ENCODE assay signal across 1 cellular context in the genomic region with DNA sequence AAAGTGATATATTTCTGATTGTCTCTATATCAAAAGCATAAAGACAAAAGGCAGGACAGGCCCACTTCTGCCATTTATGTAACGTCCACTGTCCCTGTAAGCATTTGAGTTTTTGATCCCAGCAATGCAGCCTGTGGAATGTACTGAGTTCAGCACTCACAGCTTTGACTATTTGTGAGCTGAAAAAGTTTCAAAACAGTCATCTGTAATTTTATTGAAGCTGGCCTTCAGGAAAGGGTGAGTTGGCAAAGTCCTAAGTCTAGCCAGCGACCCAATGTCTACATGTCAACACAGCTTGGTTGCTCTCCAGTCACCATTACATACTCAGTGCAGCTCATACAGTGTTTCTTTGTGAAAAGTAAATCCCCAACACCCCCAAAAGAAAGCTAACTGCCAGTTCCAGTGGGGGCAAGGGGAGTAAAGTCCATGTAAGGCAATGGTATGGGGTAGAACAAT.
TF ChIP-seq lines count a peak whose summit lies in the region.

No MANE protein-coding gene starts in this region.

TF ChIP-seq in HepG2, 621 proteins besides CTCF, POLR2A, EP300 and RAD21 (continued from another document):
- TF ChIP-seq AKNA (CRISPR knock-in tag; IDR thresholded peaks at IDR 0.05; ENCODE audit: borderline replicate concordance) (no peak), TBX2 (CRISPR knock-in tag; IDR thresholded peaks at IDR 0.05; ENCODE audit: borderline replicate concordance) (peak; percentile 65; the same call in 1 of the 2 replicates), MED1 (CRISPR knock-in tag; IDR thresholded peaks at IDR 0.05) (peak; percentile 62), GTF2F1 (IDR thresholded peaks at IDR 0.05; ENCODE audit: low read length) (no peak), ZSCAN12 (CRISPR knock-in tag; IDR thresholded peaks at IDR 0.05) (no peak)
- TF ChIP-seq, protein P1, sequence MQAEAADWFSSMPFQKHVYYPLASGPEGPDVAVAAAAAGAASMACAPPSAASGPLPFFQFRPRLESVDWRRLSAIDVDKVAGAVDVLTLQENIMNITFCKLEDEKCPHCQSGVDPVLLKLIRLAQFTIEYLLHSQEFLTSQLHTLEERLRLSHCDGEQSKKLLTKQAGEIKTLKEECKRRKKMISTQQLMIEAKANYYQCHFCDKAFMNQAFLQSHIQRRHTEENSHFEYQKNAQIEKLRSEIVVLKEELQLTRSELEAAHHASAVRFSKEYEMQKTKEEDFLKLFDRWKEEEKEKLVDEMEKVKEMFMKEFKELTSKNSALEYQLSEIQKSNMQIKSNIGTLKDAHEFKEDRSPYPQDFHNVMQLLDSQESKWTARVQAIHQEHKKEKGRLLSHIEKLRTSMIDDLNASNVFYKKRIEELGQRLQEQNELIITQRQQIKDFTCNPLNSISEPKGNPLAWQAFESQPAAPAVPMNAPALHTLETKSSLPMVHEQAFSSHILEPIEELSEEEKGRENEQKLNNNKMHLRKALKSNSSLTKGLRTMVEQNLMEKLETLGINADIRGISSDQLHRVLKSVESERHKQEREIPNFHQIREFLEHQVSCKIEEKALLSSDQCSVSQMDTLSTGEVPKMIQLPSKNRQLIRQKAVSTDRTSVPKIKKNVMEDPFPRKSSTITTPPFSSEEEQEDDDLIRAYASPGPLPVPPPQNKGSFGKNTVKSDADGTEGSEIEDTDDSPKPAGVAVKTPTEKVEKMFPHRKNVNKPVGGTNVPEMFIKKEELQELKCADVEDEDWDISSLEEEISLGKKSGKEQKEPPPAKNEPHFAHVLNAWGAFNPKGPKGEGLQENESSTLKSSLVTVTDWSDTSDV (CRISPR knock-in tag; IDR thresholded peaks at IDR 0.05) = no peak
TF ChIP-seq in HepG2: peak in this region for 120.
